15 cellular contexts compared by ENCODE assay signal in the genomic region with DNA sequence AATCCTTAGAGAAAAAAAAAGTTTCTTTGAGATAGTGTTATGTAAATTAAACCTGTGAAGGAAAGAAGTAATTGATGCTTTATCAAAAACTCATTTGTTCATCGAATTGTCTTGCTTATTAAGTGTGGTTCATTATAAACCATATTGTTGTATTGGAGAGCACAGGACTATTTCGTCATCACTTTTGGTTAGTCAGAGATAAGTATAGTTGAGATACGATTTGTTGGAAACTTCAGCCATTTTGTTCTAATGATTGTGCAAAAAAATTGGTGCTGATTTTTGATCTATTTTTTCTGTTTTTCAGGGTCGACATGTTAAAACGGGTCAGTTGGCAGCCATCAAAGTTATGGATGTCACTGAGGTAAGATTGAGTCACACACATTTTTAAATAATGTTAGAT.
DNase-seq lines count a peak whose midpoint lies in the region; ATAC-seq and TF ChIP-seq lines count a peak whose summit lies in the region.
"Had no signal": no experiment of that assay in that cellular context is flagged by ENCODE, and none has a peak within 500 bp of the region (broad histone marks: within the 10 kb centered on the region; RNA-seq: fewer than 3 reads in every experiment).

No MANE protein-coding gene starts in this region.

- H3K18ac ChIP-seq in IMR-90 (ENCODE audit: low read depth, low read length) = no peak overlapping the region

- no peak overlapping the region for H2AK5ac ChIP-seq in IMR-90 (ENCODE audit: low read depth, low read length)

- no peak overlapping the region for H4K91ac ChIP-seq in IMR-90 (ENCODE audit: insufficient read depth, low read depth, low read length)

- H3K4me3 ChIP-seq in IMR-90 (ENCODE audit: insufficient read depth, low read depth, low read length) (no peak overlapping the region), ascending aorta (no peak overlapping the region), hepatocyte (no peak overlapping the region)
- H3K4me3 ChIP-seq: GM12878 had no signal

- dilution Hi-C loops in IMR-90 (cut with HindIII; ENCODE audit: low sequenced_read_pairs, unreplicated experiment) = no loop called here

- H2AFZ ChIP-seq in IMR-90 (replicated peaks; ENCODE audit: low read length, poor library complexity) (no peak overlapping the region), hepatocyte (no peak overlapping the region)

- TF ChIP-seq RAD21 in IMR-90 (IDR thresholded peaks at IDR 0.05; ENCODE audit: low read length) = no peak

- H3K27ac ChIP-seq in IMR-90 (ENCODE audit: insufficient read depth, low read length) = no peak overlapping the region
- H3K27ac ChIP-seq in ascending aorta = peak overlapping the region; percentile 60 to 68
- H3K27ac ChIP-seq in hepatocyte = peak overlapping the region; percentile 13
- peak overlapping the region; percentile 4 for H3K27ac ChIP-seq in substantia nigra (ENCODE audit: low read depth, low read length, poor library complexity, severe bottlenecking)
- H3K27ac ChIP-seq: epithelial cell of prostate, neutrophil had no signal

- 80% methylated on average over 2 of the region's 5 CpGs; no CpG with 5 or more reads in 1 of the 2 experiments for WGBS in IMR-90 (ENCODE audit: extremely low coverage in 2 of 2, insufficient read length in 1 of 2), 2 experiments
- WGBS in hepatocyte (ENCODE audit: low lambda C conversion rate, missing lambda C conversion rate) = 92% methylated on average over 5 of the region's 5 CpGs

- H3K27me3 Mint-ChIP-seq in effector memory CD8-positive, alpha-beta T cell = no peaks in the 10 kb centered on the region
- H3K27me3 Mint-ChIP-seq: activated CD8-positive, alpha-beta memory T cell treated with anti-CD3 and anti-CD28 coated beads, Interleukin-2, amount 10 ng/mL, durations not matched to agents 7 days and 5 days had no signal

- POLR2A ChIA-PET in IMR-90 (lab: Charles Lee; ENCODE audit: unreplicated experiment) = no interaction called here

- in situ Hi-C loops in IMR-90 (cut with MboI; ENCODE audit: low sequenced_read_pairs) = no loop called here

- H3K27ac Mint-ChIP-seq in effector memory CD8-positive, alpha-beta T cell = no peak overlapping the region
- H3K27ac Mint-ChIP-seq: activated CD8-positive, alpha-beta memory T cell treated with anti-CD3 and anti-CD28 coated beads, Interleukin-2, amount 10 ng/mL, durations not matched to agents 7 days and 5 days; CD14-positive monocyte had no signal

- H2BK120ac ChIP-seq in IMR-90 (ENCODE audit: low read depth, low read length) = no peak overlapping the region

- H3K27me3 ChIP-seq in IMR-90 (ENCODE audit: control insufficient read depth, insufficient read depth, low read length) (no peaks in the 10 kb centered on the region), ascending aorta (no peaks in the 10 kb centered on the region), hepatocyte (no peaks in the 10 kb centered on the region)
- H3K27me3 ChIP-seq: neutrophil had no signal

- no peak for TF ChIP-seq CTCF in IMR-90 (conservative IDR thresholded peaks at IDR 0.05; ENCODE audit: low read depth, low read length)
- no peak for TF ChIP-seq CTCF in ascending aorta (IDR thresholded peaks at IDR 0.05)
- no peak for TF ChIP-seq CTCF in hepatocyte (IDR thresholded peaks at IDR 0.05; ENCODE audit: poor library complexity)

- DNase-seq in IMR-90 = no peak
- DNase-seq in ascending aorta (ENCODE audit: low spot score in 2 of 2) = no peak
- no peak for DNase-seq in hepatocyte (ENCODE audit: low spot score)
- no peak for DNase-seq in substantia nigra (lab: John Stamatoyannopoulos, UW)
- no peak for DNase-seq in effector CD4-positive, alpha-beta T cell
- no peak for DNase-seq in HuH-7 (ENCODE audit: low spot score)
- no peak for DNase-seq in effector memory CD8-positive, alpha-beta T cell
- DNase-seq: activated CD8-positive, alpha-beta memory T cell treated with anti-CD3 and anti-CD28 coated beads, Interleukin-2, amount 10 ng/mL, durations not matched to agents 7 days and 5 days; NCI-H2029; NCI-H526; SW 1271 had no signal

- H3K4me1 Mint-ChIP-seq in effector memory CD8-positive, alpha-beta T cell (ENCODE audit: low read depth in 2 of 2) = peaks cover 40 to 43% of the 10 kb centered on the region in 2 donors

- no peak overlapping the region for H3K56ac ChIP-seq in IMR-90 (ENCODE audit: extremely low read depth, insufficient read depth, low read length)

- no peak overlapping the region for H4K5ac ChIP-seq in IMR-90 (ENCODE audit: low read depth, low read length)

- H2AK9ac ChIP-seq in IMR-90 (replicated peaks; ENCODE audit: low read depth, low read length, poor library complexity) = no peak overlapping the region

- H3K36me3 ChIP-seq in IMR-90 (ENCODE audit: control insufficient read depth, insufficient read depth, low read length) (peaks cover 6% of the 10 kb centered on the region), ascending aorta (no peaks in the 10 kb centered on the region), hepatocyte (replicated peaks; ENCODE audit: insufficient read depth, low read depth) (no peaks in the 10 kb centered on the region)

- H3K4me1 ChIP-seq in IMR-90 (ENCODE audit: control insufficient read depth, insufficient read depth, low read length) (peaks cover 20% of the 10 kb centered on the region), ascending aorta (peaks cover 0 to 23% of the 10 kb centered on the region in 2 donors), hepatocyte (ENCODE audit: insufficient read depth) (peaks cover 17% of the 10 kb centered on the region)

- H3K9me1 ChIP-seq in IMR-90 (ENCODE audit: insufficient read depth, low read length) = peaks cover 18% of the 10 kb centered on the region

- H3K9ac ChIP-seq in IMR-90 (ENCODE audit: low read depth, low read length) = no peak overlapping the region

- H3K9me2 ChIP-seq in hepatocyte (replicated peaks; ENCODE audit: insufficient read depth) = no peaks in the 10 kb centered on the region

- no peak overlapping the region for H3K4me2 ChIP-seq in IMR-90 (ENCODE audit: low read depth, low read length)
- no peak overlapping the region for H3K4me2 ChIP-seq in hepatocyte

- peaks cover 82% of the 10 kb centered on the region for H4K20me1 ChIP-seq in IMR-90 (ENCODE audit: insufficient read depth, low read length)
- H4K20me1 ChIP-seq in hepatocyte (ENCODE audit: insufficient read depth, poor library complexity, severe bottlenecking) = peaks cover 48% of the 10 kb centered on the region

- no peak overlapping the region for H4K8ac ChIP-seq in IMR-90 (ENCODE audit: low read depth in 2 of 2, low read length in 2 of 2)

- no peak for TF ChIP-seq POLR2A in IMR-90 (IDR thresholded peaks at IDR 0.05; ENCODE audit: low read depth, low read length)

- H2BK20ac ChIP-seq in IMR-90 (ENCODE audit: low read depth, low read length) = no peak overlapping the region

- no peak overlapping the region for H3K14ac ChIP-seq in IMR-90 (replicated peaks; ENCODE audit: low read depth, low read length)

- peaks cover 8% of the 10 kb centered on the region for H3K36me3 Mint-ChIP-seq in effector memory CD8-positive, alpha-beta T cell (ENCODE audit: insufficient read depth)

- H2BK15ac ChIP-seq in IMR-90 (ENCODE audit: low read depth, low read length) = no peak overlapping the region

- CTCF ChIA-PET in IMR-90 (lab: Yijun Ruan, JAX) = no interaction called here

- intact Hi-C loops in IMR-90 (cut with micrococcal nuclease) (no loop called here), ascending aorta (cut with DNase I) (no loop called here)

- H3K79me2 ChIP-seq in hepatocyte = peaks cover 96% of the 10 kb centered on the region

- H3K9me3 ChIP-seq in IMR-90 (ENCODE audit: control insufficient read depth, insufficient read depth, low read length) (no peaks in the 10 kb centered on the region), ascending aorta (no peaks in the 10 kb centered on the region), hepatocyte (ENCODE audit: low read depth) (no peaks in the 10 kb centered on the region)
- H3K9me3 ChIP-seq: neutrophil had no signal

- no peak overlapping the region for H3K23ac ChIP-seq in IMR-90 (ENCODE audit: low read depth, low read length)

- ATAC-seq in IMR-90 (ENCODE audit: low read depth) = no peak
- ATAC-seq in effector memory CD8-positive, alpha-beta T cell (replicated peaks) = no peak
- ATAC-seq: activated CD8-positive, alpha-beta memory T cell treated with anti-CD3 and anti-CD28 coated beads, Interleukin-2, amount 10 ng/mL, durations not matched to agents 7 days and 5 days; GM12878 had no signal

- peaks cover 30 to 79% of the 10 kb centered on the region in 2 experiments for H3K79me1 ChIP-seq in IMR-90 (ENCODE audit: low read depth in 1 of 2, low read length in 2 of 2)

- H3K4ac ChIP-seq in IMR-90 (ENCODE audit: low read depth, low read length) = no peak overlapping the region

- no peak overlapping the region for H2BK5ac ChIP-seq in IMR-90 (ENCODE audit: low read depth, low read length, poor library complexity, severe bottlenecking)

- H3K9me3 Mint-ChIP-seq in effector memory CD8-positive, alpha-beta T cell = no peaks in the 10 kb centered on the region
- H3K9me3 Mint-ChIP-seq: CD14-positive monocyte had no signal

- BruUV-seq in IMR-90 (replicated peaks; lab: Mats Ljungman, UMichigan) = no TSS peak

- H3K4me3 Mint-ChIP-seq in effector memory CD8-positive, alpha-beta T cell = no peak overlapping the region
- H3K4me3 Mint-ChIP-seq: activated CD8-positive, alpha-beta memory T cell treated with anti-CD3 and anti-CD28 coated beads, Interleukin-2, amount 10 ng/mL, durations not matched to agents 7 days and 5 days; CD14-positive monocyte had no signal

TF ChIP-seq in IMR-90, 13 proteins besides CTCF, POLR2A, EP300 and RAD21:
- TF ChIP-seq CEBPB (IDR thresholded peaks at IDR 0.05; ENCODE audit: low read depth, low read length) (peak; percentile 89), NFE2L2 (IDR thresholded peaks at IDR 0.05; ENCODE audit: low read depth, low read length) (no peak), BHLHE40 (IDR thresholded peaks at IDR 0.05; ENCODE audit: low read depth, low read length) (no peak), RFX5 (IDR thresholded peaks at IDR 0.05; ENCODE audit: low read depth, low read length) (no peak)
